In the genomic region with DNA sequence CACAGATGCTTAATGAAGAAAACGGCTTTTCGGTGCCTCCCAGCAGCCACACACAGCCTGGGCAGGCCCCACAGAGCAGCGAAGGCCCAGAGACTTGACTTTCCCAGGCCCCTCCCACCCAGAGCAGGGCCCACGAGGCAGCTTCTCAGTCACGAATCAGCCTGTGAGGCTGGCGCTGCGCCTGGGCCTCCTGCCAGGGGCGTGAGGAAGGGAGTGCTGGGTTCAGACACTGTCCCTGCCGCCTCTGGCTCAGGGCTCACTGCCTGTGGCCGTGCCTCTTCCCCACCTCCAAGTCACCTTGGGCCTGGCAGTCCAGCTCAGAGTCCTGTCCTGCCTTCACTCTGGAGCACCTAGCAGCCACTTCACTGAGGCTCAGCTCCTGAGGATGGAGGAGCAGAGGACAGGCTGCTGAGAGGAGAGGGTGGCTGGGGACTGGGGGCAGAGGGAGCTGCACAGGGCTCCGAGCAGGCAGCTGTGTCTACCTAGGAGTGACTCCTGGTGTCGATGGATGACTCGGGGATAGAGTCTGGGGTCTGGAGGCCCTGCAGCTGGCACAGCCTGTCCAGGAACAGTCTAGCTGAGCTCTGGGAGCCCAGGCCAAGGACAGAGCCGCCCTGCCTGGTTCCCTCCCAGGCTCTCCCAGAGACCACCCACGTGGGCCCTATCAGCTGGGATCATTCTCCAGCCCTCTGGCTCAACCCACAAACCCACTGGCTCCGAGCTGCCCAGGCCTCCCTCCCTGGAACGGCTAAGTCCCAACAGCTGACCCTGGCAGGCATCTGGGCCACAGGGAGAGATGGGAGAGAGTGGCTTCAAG, we compare ENCODE assay signal across 9 cellular contexts. TPM values are rescaled to one million over a fixed set of nuclear protein-coding genes. Genes with fewer than 3 reads are reported as not detected.
DNase-seq lines count a peak whose midpoint lies in the region; ATAC-seq lines count a peak whose summit lies in the region.
"Had no signal": no experiment of that assay in that cellular context is flagged by ENCODE, and none has a peak within 500 bp of the region (broad histone marks: within the 10 kb centered on the region; RNA-seq: fewer than 3 reads in every experiment).

No MANE protein-coding gene starts in this region.

- H3K4me3 ChIP-seq in skeletal muscle tissue (ENCODE audit: low read length in 3 of 3), result peak overlapping the region in 2 of 3 donors; percentile 9 to 45

- H3K4me1 ChIP-seq in skeletal muscle tissue (ENCODE audit: control insufficient read depth in 3 of 3, insufficient read depth in 3 of 3, low read length in 3 of 3), result peaks cover 16 to 51% (median 21%) of the 10 kb centered on the region in 3 donors

- peak overlapping the region; percentile 51 to 73 (median 65) for H3K9ac ChIP-seq in skeletal muscle tissue (ENCODE audit: low read depth in 1 of 3, low read length in 3 of 3)

- no peaks in the 10 kb centered on the region for H3K27me3 ChIP-seq in skeletal muscle tissue (ENCODE audit: control insufficient read depth in 3 of 3, insufficient read depth in 3 of 3, low read length in 3 of 3)

- H3K36me3 ChIP-seq in skeletal muscle tissue (ENCODE audit: control insufficient read depth in 3 of 3, insufficient read depth in 3 of 3, low read length in 3 of 3), result no peaks in the 10 kb centered on the region

- H3K9me3 ChIP-seq in skeletal muscle tissue (ENCODE audit: control insufficient read depth in 3 of 3, low read length in 3 of 3), result no peaks in the 10 kb centered on the region

- H3K27ac ChIP-seq in skeletal muscle tissue (ENCODE audit: low read depth, low read length), result peak overlapping the region; percentile 83

- ATAC-seq in GM21360 (IDR thresholded peaks at IDR 0.05; ENCODE audit: unreplicated experiment) (no peak), HG02759 (IDR thresholded peaks at IDR 0.05; ENCODE audit: unreplicated experiment) (no peak)

- DNase-seq in DMS 273 treated with DMSO at 0.1 percent for 48 hours (lab: John Stamatoyannopoulos, UW) (peak; percentile 57), NCI-H1105 treated with DMSO at 0.1 percent for 48 hours (lab: John Stamatoyannopoulos, UW) (peak; percentile 41), brain pericyte (ENCODE audit: low read depth, low spot score) (peak; percentile 70), iris pigment epithelial cell (ENCODE audit: low read depth) (peak; percentile 77), iPS-NIHi7 (ENCODE audit: extremely low spot score) (no peak)
- DNase-seq: naive B cell had no signal

RNA-seq across cellular contexts. Expression of a gene that starts 36.4 kb away (rescaled TPM):
- total RNA-seq in skeletal muscle tissue, result 10.4 TPM
